Comparison of ENCODE assay signal across 15 cellular contexts in the genomic region with DNA sequence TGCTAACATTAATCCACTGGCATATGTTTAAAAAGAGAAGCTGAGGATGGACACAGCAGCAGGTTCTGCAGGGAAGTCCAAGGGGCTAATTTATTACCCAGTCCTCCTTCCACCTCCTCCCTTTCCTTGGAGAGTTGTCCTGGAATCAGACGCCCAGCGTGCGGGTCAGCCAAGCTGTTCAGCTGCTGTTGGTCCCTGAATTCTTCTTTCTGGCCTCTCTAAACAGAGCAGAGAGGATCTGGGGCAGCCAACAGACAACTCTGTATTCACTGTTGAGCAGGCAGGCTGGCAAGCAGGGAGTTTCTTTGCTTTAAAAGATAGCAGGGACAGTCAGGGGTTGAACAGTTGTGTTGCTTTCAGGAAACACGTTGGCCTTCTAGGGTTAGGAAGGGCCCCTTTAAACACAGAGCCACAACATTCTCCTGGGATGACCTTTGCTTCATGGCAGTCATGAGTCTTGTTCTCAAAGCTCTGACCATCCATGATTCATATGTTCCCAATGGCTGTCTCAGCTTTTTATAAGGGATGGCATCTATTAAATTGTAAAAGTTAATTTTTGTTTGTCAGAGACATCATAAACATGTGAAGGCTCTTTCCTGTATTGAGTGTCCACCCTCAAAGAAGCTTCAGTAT.
DNase-seq lines count a peak whose midpoint lies in the region; TF ChIP-seq lines count a peak whose summit lies in the region.
"Had no signal": no experiment of that assay in that cellular context is flagged by ENCODE, and none has a peak within 500 bp of the region (broad histone marks: within the 10 kb centered on the region; RNA-seq: fewer than 3 reads in every experiment).

No MANE protein-coding gene starts in this region.

- H3K27ac ChIP-seq in GM23248 (peak overlapping the region; percentile 75), caudate nucleus (ENCODE audit: low read depth, low read length) (peak overlapping the region; percentile 8), coronary artery (peak overlapping the region in 1 of 2 donors; percentile 15)
- H3K27ac ChIP-seq: C4-2B had no signal

- 17 to 21% methylated on average over 4 of the region's 4 CpGs for WGBS in GM23248 (ENCODE audit: low coverage in 1 of 2, low lambda C conversion rate in 2 of 2, missing lambda C conversion rate in 2 of 2), 2 experiments

- H2AFZ ChIP-seq in GM23248, result peak overlapping the region; percentile 50

- H3K4me2 ChIP-seq in GM23248 (ENCODE audit: unreplicated experiment) (peak overlapping the region; percentile 45), skeletal muscle satellite cell (ENCODE audit: low read length) (peak overlapping the region; percentile 61)

- H3K27me3 ChIP-seq in GM23248 (replicated peaks; ENCODE audit: insufficient read depth), result no peaks in the 10 kb centered on the region
- no peaks in the 10 kb centered on the region for H3K27me3 ChIP-seq in skeletal muscle satellite cell (ENCODE audit: control insufficient read depth, insufficient read depth, low read length)
- H3K27me3 ChIP-seq: ascending aorta had no signal

- H3K9me2 ChIP-seq in GM23248 (ENCODE audit: insufficient read depth), result no peaks in the 10 kb centered on the region

- peaks cover 48% of the 10 kb centered on the region for H3K4me1 ChIP-seq in GM23248 (ENCODE audit: insufficient read depth)
- H3K4me1 ChIP-seq in skeletal muscle satellite cell (ENCODE audit: control insufficient read depth, insufficient read depth, low read length), result peaks cover 45% of the 10 kb centered on the region

- no peaks in the 10 kb centered on the region for H3K79me2 ChIP-seq in GM23248 (ENCODE audit: insufficient read depth)

- TF ChIP-seq CTCF in coronary artery (IDR thresholded peaks at IDR 0.05), result no peak

- H3K36me3 ChIP-seq in GM23248 (ENCODE audit: low read depth) (no peaks in the 10 kb centered on the region), skeletal muscle satellite cell (ENCODE audit: insufficient read depth, low read length) (no peaks in the 10 kb centered on the region)
- H3K36me3 ChIP-seq: ascending aorta had no signal

- 0 out of 2 replicates have a peak overlapping the region, but pooled peaks have one; percentile 15 for H3K4me3 ChIP-seq in GM23248
- peak overlapping the region; percentile 37 for H3K4me3 ChIP-seq in skeletal muscle satellite cell (ENCODE audit: low read length)
- no peak overlapping the region for H3K4me3 ChIP-seq in coronary artery
- H3K4me3 ChIP-seq: ascending aorta had no signal

- peak; percentile 91 for DNase-seq in GM23248
- DNase-seq in caudate nucleus (lab: John Stamatoyannopoulos, UW), result peak in 8 of 61 donors; percentile 5 to 21 (median 14)
- peak; percentile 28 for DNase-seq in iris pigment epithelial cell (ENCODE audit: low read depth)
- no peak for DNase-seq in NCI-H2171 treated with DMSO at 0.1 percent for 48 hours (lab: John Stamatoyannopoulos, UW)
- DNase-seq in CD1c-positive myeloid dendritic cell (ENCODE audit: extremely low spot score), result no peak
- DNase-seq in coronary artery (ENCODE audit: low spot score), result no peak
- no peak for DNase-seq in T-helper 9 cell
- DNase-seq: activated CD4-positive, alpha-beta T cell treated with anti-CD3 and anti-CD28 coated beads, Interleukin-2, amount 10 ng/mL, durations not matched to agents 24 days and 14 days; H9; NCI-H1092 treated with DMSO at 0.1 percent for 48 hours; NCI-H345; retina had no signal

- no peaks in the 10 kb centered on the region for H3K9me3 ChIP-seq in GM23248 (ENCODE audit: low read depth)
- H3K9me3 ChIP-seq in skeletal muscle satellite cell (replicated peaks; ENCODE audit: low read length), result no peaks in the 10 kb centered on the region
- H3K9me3 ChIP-seq: ascending aorta had no signal

- in situ Hi-C loops in GM23248 (cut with MboI), result no loop called here

- no peaks in the 10 kb centered on the region for H4K20me1 ChIP-seq in GM23248 (ENCODE audit: insufficient read depth)

- H3K9ac ChIP-seq in GM23248, result peak overlapping the region; percentile 53
- peak overlapping the region; percentile 36 for H3K9ac ChIP-seq in skeletal muscle satellite cell (ENCODE audit: low read depth, low read length)

- H3F3A ChIP-seq in GM23248 (ENCODE audit: insufficient read depth), result peaks cover 34% of the 10 kb centered on the region

Comparison
In these comparisons a context has a peak if more than half of its experiments do, and no peak if none do; other contexts are left out.
1. DNase-seq: peak in GM23248 (single experiment) and iris pigment epithelial cell (single experiment); none in NCI-H2171 treated with DMSO at 0.1 percent for 48 hours (single experiment), CD1c-positive myeloid dendritic cell (single experiment), coronary artery (single experiment) and T-helper 9 cell (single experiment).